In genomic region chr14:99563749-99564129, GRCh38 we compare ENCODE assay signal across 14 cellular contexts. TPM values are rescaled to one million over a fixed set of nuclear protein-coding genes. Genes with fewer than 3 reads are reported as not detected.
DNase-seq lines count a peak whose midpoint lies in the region; ATAC-seq and TF ChIP-seq lines count a peak whose summit lies in the region.
"Had no signal": no experiment of that assay in that cellular context is flagged by ENCODE, and none has a peak within 500 bp of the region (broad histone marks: within the 10 kb centered on the region; RNA-seq: fewer than 3 reads in every experiment).

No MANE protein-coding gene starts in this region.

- H3K4me1 ChIP-seq in RWPE2 (ENCODE audit: insufficient read depth, poor library complexity, severe bottlenecking) (peaks cover 68% of the 10 kb centered on the region), sigmoid colon (peaks cover 0 to 100% (median 98%) of the 10 kb centered on the region in 4 donors)

- H3K4me3 Mint-ChIP-seq in glutamatergic neuron (ENCODE audit: unreplicated experiment) = peak overlapping the region; percentile 11
- H3K4me3 Mint-ChIP-seq: B cell had no signal

- intact Hi-C loops in sigmoid colon (cut with DNase I) = loop anchor here (5.0 kb wide), 2 partner anchors 39 to 41 kb away; partner anchors contain the start of gene CCDC85C

- TF ChIP-seq CTCF in RWPE2 (IDR thresholded peaks at IDR 0.05; ENCODE audit: poor library complexity, severe bottlenecking) = no peak
- TF ChIP-seq CTCF in glutamatergic neuron (IDR thresholded peaks at IDR 0.05; ENCODE audit: partially characterized antibody, unreplicated experiment) = no peak
- TF ChIP-seq CTCF in sigmoid colon (IDR thresholded peaks at IDR 0.05) = no peak

- TF ChIP-seq EP300 in sigmoid colon (IDR thresholded peaks at IDR 0.05) = no peak

- peak overlapping the region; percentile 95 for H3K27ac ChIP-seq in RWPE2 (ENCODE audit: poor library complexity, severe bottlenecking)
- H3K27ac ChIP-seq in sigmoid colon = peak overlapping the region; percentile 81 to 94 (median 88)

- 82 to 86% methylated on average over 6 of the region's 6 CpGs for WGBS in sigmoid colon, 2 donors

- no peak overlapping the region for H3K4me3 ChIP-seq in RWPE2 (ENCODE audit: severe bottlenecking)
- H3K4me3 ChIP-seq in sigmoid colon = no peak overlapping the region
- H3K4me3 ChIP-seq: ovary, Peyer's patch had no signal

- H3K36me3 ChIP-seq in RWPE2 (ENCODE audit: low read depth) = 0 out of 2 replicates have a peak, but pooled peaks cover 5% of the 10 kb centered on the region
- no peaks in the 10 kb centered on the region for H3K36me3 ChIP-seq in sigmoid colon
- H3K36me3 ChIP-seq: ovary, Peyer's patch had no signal

- H3K27me3 ChIP-seq in RWPE2 (ENCODE audit: insufficient read depth, poor library complexity, severe bottlenecking) (no peaks in the 10 kb centered on the region), sigmoid colon (no peaks in the 10 kb centered on the region)
- H3K27me3 ChIP-seq: ovary, Peyer's patch had no signal

- peaks cover 24% of the 10 kb centered on the region for H3K9me3 Mint-ChIP-seq in glutamatergic neuron (ENCODE audit: unreplicated experiment)

- peak overlapping the region; percentile 48 for H3K27ac Mint-ChIP-seq in glutamatergic neuron (ENCODE audit: unreplicated experiment)
- H3K27ac Mint-ChIP-seq: B cell had no signal

- peaks cover 46% of the 10 kb centered on the region for H3K4me1 Mint-ChIP-seq in glutamatergic neuron (ENCODE audit: low read depth, unreplicated experiment)
- H3K4me1 Mint-ChIP-seq: B cell had no signal

- no peak for ATAC-seq in RWPE2 (ENCODE audit: low read depth)
- ATAC-seq in GM18907 (IDR thresholded peaks at IDR 0.05; ENCODE audit: unreplicated experiment) = no peak
- no peak for ATAC-seq in HG02623 (IDR thresholded peaks at IDR 0.05; ENCODE audit: unreplicated experiment)

- peaks cover 9% of the 10 kb centered on the region for H3K27me3 Mint-ChIP-seq in glutamatergic neuron (ENCODE audit: unreplicated experiment)

- DNase-seq in G401 (ENCODE audit: low spot score) (peak; percentile 86), RWPE2 (ENCODE audit: low spot score) (no peak), glutamatergic neuron (no peak), sigmoid colon (no peak), DMS53 (lab: John Stamatoyannopoulos, UW) (no peak), LoVo (ENCODE audit: low spot score) (no peak)
- DNase-seq: activated CD4-positive, alpha-beta T cell treated with anti-CD3 and anti-CD28 coated beads for 48 hours; activated effector memory CD4-positive, alpha-beta T cell treated with anti-CD3 and anti-CD28 coated beads, Interleukin-2, amount 50 U/mL, for 16 hours; NCI-H1436 had no signal

- in situ Hi-C loops in G401 (cut with HindIII; ENCODE audit: low sequenced_read_pairs) = no loop called here

- TF ChIP-seq POLR2A in sigmoid colon (IDR thresholded peaks at IDR 0.05) = no peak

- H3K9me3 ChIP-seq in RWPE2 (ENCODE audit: severe bottlenecking) = no peaks in the 10 kb centered on the region
- H3K9me3 ChIP-seq in sigmoid colon = no peaks in the 10 kb centered on the region
- H3K9me3 ChIP-seq: ovary, Peyer's patch had no signal

- peaks cover 2% of the 10 kb centered on the region for H3K36me3 Mint-ChIP-seq in glutamatergic neuron (ENCODE audit: unreplicated experiment)

RNA-seq across cellular contexts. Expression of gene CCDC85C, which starts 40.3 kb away (rescaled TPM):
- total RNA-seq in G401 (2014; rRNA removed; shearing (Covaris generic)) = 20.4 and 25.8 TPM in 2 replicates
- total RNA-seq in glutamatergic neuron (ENCODE audit: unreplicated experiment) = 32.3 TPM
- total RNA-seq in sigmoid colon = 10 to 100 TPM; 11.4 to 31.9 (median 23.9) TPM
- 10 to 100 TPM; 12.6 to 79.0 (median 49.9) TPM for polyA plus RNA-seq in sigmoid colon
